1 cellular context compared by ENCODE assay signal in genomic region chr19:703651-704446, GRCh38.
TF ChIP-seq lines count a peak whose summit lies in the region.

No MANE protein-coding gene starts in this region.

TF ChIP-seq in HepG2, 621 proteins besides CTCF, POLR2A, EP300 and RAD21 (continued from another document and continues in another):
- peak; percentile 63; the same call in 1 of the 2 replicates for TF ChIP-seq MAX (IDR thresholded peaks at IDR 0.05)
- no peak for TF ChIP-seq ARNT2 (CRISPR knock-in tag; IDR thresholded peaks at IDR 0.05; ENCODE audit: low read depth)
- TF ChIP-seq TBX3 (IDR thresholded peaks at IDR 0.05; ENCODE audit: borderline replicate concordance), result no peak
- TF ChIP-seq SIN3B (IDR thresholded peaks at IDR 0.05; ENCODE audit: low read length), result no peak
- TF ChIP-seq HMGXB4 (CRISPR knock-in tag; IDR thresholded peaks at IDR 0.05; ENCODE audit: borderline replicate concordance in 1 of 2, low read depth in 1 of 2), result peak; percentile 26 to 66; a peak in 2 of 4 replicates
- peak; percentile 51; the same call in 1 of the 2 replicates for TF ChIP-seq ZNF614 (CRISPR knock-in tag; IDR thresholded peaks at IDR 0.05; ENCODE audit: borderline replicate concordance)
- no peak for TF ChIP-seq U2AF1 (optimal IDR thresholded peaks at IDR 0.05; ENCODE audit: low read depth, low read length)
- no peak for TF ChIP-seq HOXA5 (CRISPR knock-in tag; IDR thresholded peaks at IDR 0.05)
- TF ChIP-seq KLF12 (CRISPR knock-in tag; IDR thresholded peaks at IDR 0.05; ENCODE audit: borderline replicate concordance), result peak; percentile 21; the same call in 1 of the 2 replicates
- no peak for TF ChIP-seq ZNF234 (CRISPR knock-in tag; conservative IDR thresholded peaks at IDR 0.05)
- TF ChIP-seq ZNF318 (CRISPR knock-in tag; IDR thresholded peaks at IDR 0.05), result 0 out of 2 replicates have a peak, but pooled peaks have one; percentile 42
- TF ChIP-seq ATF2 (CRISPR knock-in tag; IDR thresholded peaks at IDR 0.05), result no peak
- TF ChIP-seq ZKSCAN1 (IDR thresholded peaks at IDR 0.05; ENCODE audit: low read length), result 0 out of 2 replicates have a peak, but pooled peaks have one; percentile 27
- no peak for TF ChIP-seq ZNF296 (CRISPR knock-in tag; conservative IDR thresholded peaks at IDR 0.05)
- TF ChIP-seq CREB3 (CRISPR knock-in tag; IDR thresholded peaks at IDR 0.05), result no peak
- 0 out of 2 replicates have a peak, but pooled peaks have one; percentile 38 for TF ChIP-seq RXRB (CRISPR knock-in tag; IDR thresholded peaks at IDR 0.05; ENCODE audit: borderline replicate concordance)
- peak; percentile 47; the same call in 1 of the 2 replicates for TF ChIP-seq THRA (CRISPR knock-in tag; IDR thresholded peaks at IDR 0.05; ENCODE audit: borderline replicate concordance)
- no peak for TF ChIP-seq AKNA (CRISPR knock-in tag; IDR thresholded peaks at IDR 0.05; ENCODE audit: borderline replicate concordance)
- TF ChIP-seq XRCC5 (optimal IDR thresholded peaks at IDR 0.05; ENCODE audit: low read length), result no peak
- TF ChIP-seq ZNF703 (CRISPR knock-in tag; IDR thresholded peaks at IDR 0.05; ENCODE audit: borderline replicate concordance), result no peak
- TF ChIP-seq CEBPZ (IDR thresholded peaks at IDR 0.05; ENCODE audit: low read length), result no peak
- TF ChIP-seq SP4 (CRISPR knock-in tag; IDR thresholded peaks at IDR 0.05), result peak; percentile 94
- TF ChIP-seq ZHX1 (CRISPR knock-in tag; IDR thresholded peaks at IDR 0.05; ENCODE audit: low read depth), result no peak
- no peak for TF ChIP-seq SNAI1 (CRISPR knock-in tag; IDR thresholded peaks at IDR 0.05; ENCODE audit: borderline replicate concordance)
- TF ChIP-seq MYC (CRISPR knock-in tag; IDR thresholded peaks at IDR 0.05; ENCODE audit: borderline replicate concordance), result no peak
